8 cellular contexts compared by ENCODE assay signal in genomic region chr17:82648165-82648668, GRCh38. TPM values are rescaled to one million over a fixed set of nuclear protein-coding genes. Genes with fewer than 3 reads are reported as not detected.
DNase-seq lines count a peak whose midpoint lies in the region; ATAC-seq and TF ChIP-seq lines count a peak whose summit lies in the region.

Gene WDR45B (minus strand): TSS chr17:82648444. CDS start chr17:82648340, 104 bp downstream.

- no peak within 1 kb of the TSS for H2BK20ac ChIP-seq in IMR-90 (ENCODE audit: low read depth, low read length)

- WGBS in IMR-90 (ENCODE audit: extremely low coverage in 2 of 2, insufficient read length in 1 of 2), 2 experiments = 0% methylated on average over 9 of the region's 67 CpGs; no CpG with 5 or more reads in 1 of the 2 experiments

- H3K18ac ChIP-seq in IMR-90 (ENCODE audit: low read depth, low read length) = peak within 1 kb of the TSS; percentile 88

- peaks cover 15 to 28% of the 10 kb centered on the region in 2 experiments for H3K79me1 ChIP-seq in IMR-90 (ENCODE audit: low read depth in 1 of 2, low read length in 2 of 2)

- H3K23ac ChIP-seq in IMR-90 (ENCODE audit: low read depth, low read length) = peak within 1 kb of the TSS; percentile 98

- H2AK5ac ChIP-seq in IMR-90 (ENCODE audit: low read depth, low read length) = peak within 1 kb of the TSS; percentile 98

- peak within 1 kb of the TSS; percentile 96 for H4K91ac ChIP-seq in IMR-90 (ENCODE audit: insufficient read depth, low read depth, low read length)

- peak within 1 kb of the TSS; percentile 99 for H3K27ac ChIP-seq in IMR-90 (ENCODE audit: insufficient read depth, low read length)
- H3K27ac ChIP-seq in OCI-LY7 (ENCODE audit: low read depth, low read length, poor library complexity, severe bottlenecking) = peak within 1 kb of the TSS; percentile 89

- H3K27me3 ChIP-seq in IMR-90 (ENCODE audit: control insufficient read depth, insufficient read depth, low read length) (no peaks in the 10 kb centered on the region), mononuclear cell (ENCODE audit: insufficient read depth, low read length) (no peaks in the 10 kb centered on the region)

- peak; percentile 96 for TF ChIP-seq POLR2A in IMR-90 (IDR thresholded peaks at IDR 0.05; ENCODE audit: low read depth, low read length)

- H3K4me3 ChIP-seq in IMR-90 (ENCODE audit: insufficient read depth, low read depth, low read length) (peak within 1 kb of the TSS; percentile 96), OCI-LY7 (ENCODE audit: low read depth, low read length, poor library complexity, severe bottlenecking) (peak within 1 kb of the TSS; percentile 90), epithelial cell of esophagus (ENCODE audit: low read length) (peak within 1 kb of the TSS; percentile 91), mononuclear cell (ENCODE audit: low read length) (peak within 1 kb of the TSS; percentile 80)

- in situ Hi-C loops in Caki2 (cut with HindIII; ENCODE audit: low pct_unique_long_range_greater_than_20kb, low sequenced_read_pairs) = no loop called here
- in situ Hi-C loops in IMR-90 (cut with MboI; ENCODE audit: low sequenced_read_pairs) = no loop called here

- H3K4ac ChIP-seq in IMR-90 (ENCODE audit: low read depth, low read length) = peak within 1 kb of the TSS; percentile 96

- H4K20me1 ChIP-seq in IMR-90 (ENCODE audit: insufficient read depth, low read length) (peaks cover 46% of the 10 kb centered on the region), OCI-LY7 (ENCODE audit: insufficient read depth, low read length) (peaks cover 17% of the 10 kb centered on the region; the same call in 1 of the 2 replicates)

- H4K5ac ChIP-seq in IMR-90 (ENCODE audit: low read depth, low read length) = peak within 1 kb of the TSS; percentile 98

- CTCF ChIA-PET in IMR-90 (lab: Yijun Ruan, JAX) = no interaction called here
- CTCF ChIA-PET in OCI-LY7 (lab: Charles Lee; ENCODE audit: unreplicated experiment) = no interaction called here

- peak within 1 kb of the TSS; percentile 99 to 100 for H4K8ac ChIP-seq in IMR-90 (ENCODE audit: low read depth in 2 of 2, low read length in 2 of 2)

- peak within 1 kb of the TSS; percentile 99 for H3K14ac ChIP-seq in IMR-90 (replicated peaks; ENCODE audit: low read depth, low read length)

- H2BK15ac ChIP-seq in IMR-90 (ENCODE audit: low read depth, low read length) = no peak within 1 kb of the TSS

- H3K56ac ChIP-seq in IMR-90 (ENCODE audit: extremely low read depth, insufficient read depth, low read length) = peak within 1 kb of the TSS; percentile 82

- H3K4me2 ChIP-seq in IMR-90 (ENCODE audit: low read depth, low read length) = peak within 1 kb of the TSS; percentile 99
- peak within 1 kb of the TSS; percentile 97 for H3K4me2 ChIP-seq in OCI-LY7 (ENCODE audit: low read length)

- peak; percentile 93 for DNase-seq in Caki2 (ENCODE audit: low read depth)
- peak; percentile 98 for DNase-seq in IMR-90
- peak; percentile 99 for DNase-seq in OCI-LY7 (ENCODE audit: low spot score)
- peak; percentile 84 for DNase-seq in activated T-cell treated with anti-CD3 and anti-CD28 coated beads for 24 hours (ENCODE audit: low read depth)
- DNase-seq in epithelial cell of esophagus (ENCODE audit: low read depth) = peak; percentile 98
- DNase-seq in stimulated activated CD8-positive, alpha-beta memory T cell treated with anti-CD3 and anti-CD28 coated beads, Interleukin-2, amount 100 ng/mL, for 48 hours (ENCODE audit: low read depth in 2 of 2) = peak; percentile 88 to 89

- H3K79me2 ChIP-seq in OCI-LY7 (ENCODE audit: insufficient read depth, low read depth, low read length) = peaks cover 50% of the 10 kb centered on the region

- dilution Hi-C loops in IMR-90 (cut with HindIII; ENCODE audit: low sequenced_read_pairs, unreplicated experiment) = no loop called here

- H3K9me1 ChIP-seq in IMR-90 (ENCODE audit: insufficient read depth, low read length) = peaks cover 4% of the 10 kb centered on the region

- H2AFZ ChIP-seq in IMR-90 (replicated peaks; ENCODE audit: low read length, poor library complexity) = peak within 1 kb of the TSS; percentile 97
- H2AFZ ChIP-seq in OCI-LY7 (ENCODE audit: low read length) = peak within 1 kb of the TSS; percentile 29; the same call in 1 of the 2 replicates

- intact Hi-C loops in IMR-90 (cut with micrococcal nuclease) = no loop called here
- intact Hi-C loops in OCI-LY7 (cut with micrococcal nuclease; ENCODE audit: unreplicated experiment) = loop anchor here (1.0 to 5.0 kb wide), 3 partner anchors 69 to 199 kb away; partner anchors contain the start of gene FN3KRP

- no peaks in the 10 kb centered on the region for H3K9me2 ChIP-seq in OCI-LY7 (ENCODE audit: insufficient read depth, low read length)

- POLR2A ChIA-PET in IMR-90 (lab: Charles Lee; ENCODE audit: unreplicated experiment) (no interaction called here), OCI-LY7 (lab: Charles Lee) (no interaction called here)

- peak within 1 kb of the TSS; percentile 95 for H2BK5ac ChIP-seq in IMR-90 (ENCODE audit: low read depth, low read length, poor library complexity, severe bottlenecking)

- ATAC-seq in GM21526 (IDR thresholded peaks at IDR 0.05; ENCODE audit: low FRiP score, unreplicated experiment) = peak; percentile 74
- peak; percentile 92 for ATAC-seq in IMR-90 (ENCODE audit: low read depth)

- H3K9ac ChIP-seq in IMR-90 (ENCODE audit: low read depth, low read length) = peak within 1 kb of the TSS; percentile 100

- peak within 1 kb of the TSS; percentile 75 for H2BK120ac ChIP-seq in IMR-90 (ENCODE audit: low read depth, low read length)

- H3K36me3 ChIP-seq in IMR-90 (ENCODE audit: control insufficient read depth, insufficient read depth, low read length) (peaks cover 11% of the 10 kb centered on the region), OCI-LY7 (ENCODE audit: insufficient read depth, low read length) (peaks cover 29% of the 10 kb centered on the region)

- H3K9me3 ChIP-seq in IMR-90 (ENCODE audit: control insufficient read depth, insufficient read depth, low read length) (no peaks in the 10 kb centered on the region), OCI-LY7 (ENCODE audit: low read length) (no peaks in the 10 kb centered on the region), mononuclear cell (ENCODE audit: low read depth, low read length) (no peaks in the 10 kb centered on the region)

- BruUV-seq in IMR-90 (replicated peaks; lab: Mats Ljungman, UMichigan) = no TSS peak
- BruUV-seq in OCI-LY7 (replicated peaks; lab: Mats Ljungman, UMichigan) = no TSS peak

- peaks cover 5% of the 10 kb centered on the region; the same call in 1 of the 2 replicates for H3K4me1 ChIP-seq in IMR-90 (ENCODE audit: control insufficient read depth, insufficient read depth, low read length)
- peaks cover 14% of the 10 kb centered on the region for H3K4me1 ChIP-seq in OCI-LY7 (ENCODE audit: insufficient read depth, low read length, poor library complexity, severe bottlenecking)
- H3K4me1 ChIP-seq in mononuclear cell (ENCODE audit: insufficient read depth, low read length) = peaks cover 31% of the 10 kb centered on the region

- TF ChIP-seq RAD21 in IMR-90 (IDR thresholded peaks at IDR 0.05; ENCODE audit: low read length) = 0 out of 2 replicates have a peak, but pooled peaks have one; percentile 6

- peak within 1 kb of the TSS; percentile 97 for H2AK9ac ChIP-seq in IMR-90 (replicated peaks; ENCODE audit: low read depth, low read length, poor library complexity)

- TF ChIP-seq CTCF in IMR-90 (conservative IDR thresholded peaks at IDR 0.05; ENCODE audit: low read depth, low read length) = no peak
- TF ChIP-seq CTCF in OCI-LY7 (conservative IDR thresholded peaks at IDR 0.05; ENCODE audit: low read length) = no peak
- TF ChIP-seq CTCF in epithelial cell of esophagus (IDR thresholded peaks at IDR 0.05; ENCODE audit: insufficient read depth, low read depth, low read length, missing control alignments) = no peak

TF ChIP-seq in IMR-90, 13 proteins besides CTCF, POLR2A, EP300 and RAD21:
- TF ChIP-seq SMC3 (IDR thresholded peaks at IDR 0.05; ENCODE audit: low read depth, low read length) = no peak
- TF ChIP-seq MXI1 (IDR thresholded peaks at IDR 0.05; ENCODE audit: borderline replicate concordance, low read depth, low read length) = peak; percentile 82
- peak; percentile 73; the same call in 1 of the 2 replicates for TF ChIP-seq CHD1 (IDR thresholded peaks at IDR 0.05; ENCODE audit: low read depth, low read length)
- TF ChIP-seq ELK1 (IDR thresholded peaks at IDR 0.05; ENCODE audit: borderline replicate concordance, low read depth, low read length) = peak; percentile 72; the same call in 1 of the 2 replicates
- TF ChIP-seq BHLHE40 (IDR thresholded peaks at IDR 0.05; ENCODE audit: low read depth, low read length) = peak; percentile 66
- no peak; the same call in 1 of the 2 replicates for TF ChIP-seq FOS (IDR thresholded peaks at IDR 0.05; ENCODE audit: low read depth, low read length)
- peak; percentile 97 for TF ChIP-seq MAZ (IDR thresholded peaks at IDR 0.05; ENCODE audit: borderline replicate concordance, low read depth, low read length)
TF ChIP-seq in IMR-90: peak in this region for 5.

RNA-seq across cellular contexts. Expression of gene WDR45B, which starts in this region (rescaled TPM):
- 159 and 174 TPM in 2 replicates for total RNA-seq in Caki2 (2014; rRNA removed; shearing (Covaris generic); ENCODE audit: low replicate concordance)
- total RNA-seq in IMR-90 (2012; rRNA removed) (65.8 and 98.2 TPM in 2 replicates), OCI-LY7 (2022) (78.9 and 81.9 TPM in 2 replicates), mononuclear cell (73.3 TPM)
- 99.1 and 110 TPM in 2 replicates for polyA plus RNA-seq in IMR-90 (2012; rRNA removed)
- polyA plus RNA-seq in IMR-90 (2012; cell fraction: cytosol; rRNA removed) = 56.2 and 79.8 TPM in 2 replicates
- 92.4 and 155 TPM in 2 replicates for polyA plus RNA-seq in IMR-90 (2012; cell fraction: nucleus; rRNA removed; ENCODE audit: low replicate concordance)
- total RNA-seq in OCI-LY7 (2014; rRNA removed; shearing (Covaris generic)) = 59.0 and 61.7 TPM in 2 replicates

Comparison
In these comparisons a context has a peak if more than half of its experiments do, and no peak if none do; other contexts are left out.
1. Peak in every context shown above with its lines: DNase-seq, ATAC-seq, H3K4me3 ChIP-seq and H3K27ac ChIP-seq.